In genomic region chr1:229132706-229133105, GRCh38 we compare ENCODE assay signal across 17 cellular contexts.
DNase-seq lines count a peak whose midpoint lies in the region; ATAC-seq, FAIRE-seq and TF ChIP-seq lines count a peak whose summit lies in the region.
"Had no signal": no experiment of that assay in that cellular context is flagged by ENCODE, and none has a peak within 500 bp of the region (broad histone marks: within the 10 kb centered on the region; RNA-seq: fewer than 3 reads in every experiment).

No MANE protein-coding gene starts in this region.

- POLR2A ChIA-PET in HepG2 (lab: Yijun Ruan, JAX), result interaction anchor here (1.0 to 4.8 kb wide), 7 partner anchors 15 to 295 kb away, joined by 3 to 56 read pairs (median 21); no protein-coding TSS in a partner anchor

- no peaks in the 10 kb centered on the region for H4K20me1 ChIP-seq in HepG2 (ENCODE audit: insufficient read depth, low read length)
- H4K20me1 ChIP-seq: BLaER1 treated with 17β-estradiol and CSF1 and Interleukin-3, amounts not matched to agents 10 nM and 100 nM had no signal

- TF ChIP-seq EP300 in HepG2 (IDR thresholded peaks at IDR 0.05; ENCODE audit: low read depth in 2 of 2, low read length in 2 of 2) (no peak), HepG2 (CRISPR knock-in tag; IDR thresholded peaks at IDR 0.05; ENCODE audit: borderline replicate concordance) (no peak)

- H3K4me2 ChIP-seq in HepG2 (ENCODE audit: low read depth, low read length), result no peak overlapping the region

- H3K9ac ChIP-seq in HepG2 (ENCODE audit: insufficient read depth, low read depth, low read length) (no peak overlapping the region; the same call in 1 of the 2 replicates), colonic mucosa (ENCODE audit: low read depth in 2 of 2, low read length in 2 of 2) (no peak overlapping the region)
- H3K9ac ChIP-seq: BLaER1 treated with 17β-estradiol and CSF1 and Interleukin-3, amounts not matched to agents 10 nM and 100 nM; GM23248 had no signal

- CTCF ChIA-PET in HepG2 (lab: Yijun Ruan, JAX; ENCODE audit: low intra/inter-chr PET ratio, low total read pairs), result no interaction called here

- H3K4me3 ChIP-seq in HepG2 (replicated peaks in 1 of 3; ENCODE audit: insufficient read depth in 1 of 3, low read depth in 2 of 3, low read length in 3 of 3), result no peak overlapping the region
- H3K4me3 ChIP-seq in right lobe of liver, result no peak overlapping the region
- no peak overlapping the region for H3K4me3 ChIP-seq in dorsolateral prefrontal cortex
- H3K4me3 ChIP-seq in colonic mucosa, result no peak overlapping the region
- H3K4me3 ChIP-seq: BLaER1 treated with 17β-estradiol and CSF1 and Interleukin-3, amounts not matched to agents 10 nM and 100 nM; GM23248 had no signal

- no peak for TF ChIP-seq CTCF in HepG2 (CRISPR knock-in tag; IDR thresholded peaks at IDR 0.05)
- no peak for TF ChIP-seq CTCF in right lobe of liver (IDR thresholded peaks at IDR 0.05)
- no peak for TF ChIP-seq CTCF in dorsolateral prefrontal cortex (IDR thresholded peaks at IDR 0.05 in 54 of 56, conservative IDR thresholded peaks at IDR 0.05 in 2 of 56; ENCODE audit: low read depth in 1 of 56, partially characterized antibody in 56 of 56)
- no peak for TF ChIP-seq CTCF in colonic mucosa (IDR thresholded peaks at IDR 0.05)

- ATAC-seq in HepG2 (no peak), right lobe of liver (no peak), left colon (peak; percentile 7), HG03159 (IDR thresholded peaks at IDR 0.05; ENCODE audit: unreplicated experiment) (no peak)
- ATAC-seq: HCT116 had no signal

- no peak overlapping the region for H2AFZ ChIP-seq in HepG2 (ENCODE audit: low read length)
- H2AFZ ChIP-seq: GM23248 had no signal

- H3K27ac ChIP-seq in HepG2 (ENCODE audit: extremely low read length, insufficient read depth, low read length) (peak overlapping the region; percentile 100), right lobe of liver (peak overlapping the region in 1 of 3 donors; percentile 97), dorsolateral prefrontal cortex (peak overlapping the region in 44 of 59 donors; percentile 76 to 98 (median 91)), colonic mucosa (no peak overlapping the region)
- H3K27ac ChIP-seq: GM23248 had no signal

- H3K36me3 ChIP-seq in HepG2 (replicated peaks in 1 of 2; ENCODE audit: control insufficient read depth in 1 of 2, insufficient read depth in 2 of 2, low read length in 2 of 2) (no peaks in the 10 kb centered on the region), right lobe of liver (no peaks in the 10 kb centered on the region), colonic mucosa (no peaks in the 10 kb centered on the region)

- no peak for TF ChIP-seq POLR2A in HepG2 (IDR thresholded peaks at IDR 0.05; ENCODE audit: insufficient read depth in 1 of 2, low read depth in 2 of 2, low read length in 2 of 2)
- TF ChIP-seq POLR2A in right lobe of liver (IDR thresholded peaks at IDR 0.05), result no peak

- H3K27me3 ChIP-seq in HepG2 (ENCODE audit: control insufficient read depth in 1 of 2, insufficient read depth in 2 of 2, low read length in 2 of 2), result no peaks in the 10 kb centered on the region
- H3K27me3 ChIP-seq in right lobe of liver, result no peaks in the 10 kb centered on the region
- H3K27me3 ChIP-seq in dorsolateral prefrontal cortex, result peaks cover 0 to 4% (median 0%) of the 10 kb centered on the region in 45 donors
- H3K27me3 ChIP-seq in colonic mucosa, result no peaks in the 10 kb centered on the region
- H3K27me3 ChIP-seq: BLaER1 treated with 17β-estradiol and CSF1 and Interleukin-3, amounts not matched to agents 10 nM and 100 nM had no signal

- no peak for TF ChIP-seq RAD21 in HepG2 (CRISPR knock-in tag; IDR thresholded peaks at IDR 0.05)

- H3K9me3 ChIP-seq in HepG2 (ENCODE audit: low read length), result peaks cover 24% of the 10 kb centered on the region
- no peaks in the 10 kb centered on the region for H3K9me3 ChIP-seq in right lobe of liver
- H3K9me3 ChIP-seq in colonic mucosa, result no peaks in the 10 kb centered on the region

- FAIRE-seq in HepG2 (lab: Jason Lieb, UNC), result no peak
- no peak for FAIRE-seq in RCC 7860 (lab: Jason Lieb, UNC)
- FAIRE-seq: G401.6, GM12891, H54 had no signal

- H3K4me1 ChIP-seq in HepG2 (ENCODE audit: insufficient read depth, low read length) (peaks cover 70% of the 10 kb centered on the region), right lobe of liver (peaks cover 0 to 41% (median 20%) of the 10 kb centered on the region in 4 donors), colonic mucosa (peaks cover 13% of the 10 kb centered on the region)

- BruUV-seq in HepG2 (replicated peaks; lab: Mats Ljungman, UMichigan), result no TSS peak

- H3K79me2 ChIP-seq in HepG2 (ENCODE audit: insufficient read depth, low read length), result no peaks in the 10 kb centered on the region

- in situ Hi-C loops in HepG2 (cut with HindIII; ENCODE audit: extremely low pct_ligation_motif_present, low pct_unique_long_range_greater_than_20kb), result no loop called here

- DNase-seq in HepG2 (ENCODE audit: low spot score) (no peak), right lobe of liver (no peak), dorsolateral prefrontal cortex (no peak), left colon (no peak), colonic mucosa (no peak), RCC 7860 (ENCODE audit: low spot score) (no peak)
- no peak for DNase-seq in activated effector memory CD4-positive, alpha-beta T cell treated with anti-CD3 and anti-CD28 coated beads, Interleukin-2, amount 50 U/mL, for 16 hours
- DNase-seq: 8988T; CD4-positive, alpha-beta T cell; DMS79; GM23248 had no signal

- intact Hi-C loops in HepG2 (cut with micrococcal nuclease; ENCODE audit: unreplicated experiment) (loop anchor here (10.0 kb wide), 1 partner anchor 298 kb away; no protein-coding TSS in a partner anchor), right lobe of liver (cut with DNase I) (no loop called here), dorsolateral prefrontal cortex (cut with DNase I) (loop anchor here in 1 of 2 donors (10.0 kb wide), 1 partner anchor 128 kb away; no protein-coding TSS in a partner anchor), left colon (cut with DNase I, micrococcal nuclease) (no loop called here), colonic mucosa (cut with DNase I) (no loop called here)

TF ChIP-seq in HepG2, 621 proteins besides CTCF, POLR2A, EP300 and RAD21 (continues in another document):
- TF ChIP-seq, protein P1, sequence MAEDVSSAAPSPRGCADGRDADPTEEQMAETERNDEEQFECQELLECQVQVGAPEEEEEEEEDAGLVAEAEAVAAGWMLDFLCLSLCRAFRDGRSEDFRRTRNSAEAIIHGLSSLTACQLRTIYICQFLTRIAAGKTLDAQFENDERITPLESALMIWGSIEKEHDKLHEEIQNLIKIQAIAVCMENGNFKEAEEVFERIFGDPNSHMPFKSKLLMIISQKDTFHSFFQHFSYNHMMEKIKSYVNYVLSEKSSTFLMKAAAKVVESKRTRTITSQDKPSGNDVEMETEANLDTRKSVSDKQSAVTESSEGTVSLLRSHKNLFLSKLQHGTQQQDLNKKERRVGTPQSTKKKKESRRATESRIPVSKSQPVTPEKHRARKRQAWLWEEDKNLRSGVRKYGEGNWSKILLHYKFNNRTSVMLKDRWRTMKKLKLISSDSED (CRISPR knock-in tag; IDR thresholded peaks at IDR 0.05), result no peak
- TF ChIP-seq, protein P2, sequence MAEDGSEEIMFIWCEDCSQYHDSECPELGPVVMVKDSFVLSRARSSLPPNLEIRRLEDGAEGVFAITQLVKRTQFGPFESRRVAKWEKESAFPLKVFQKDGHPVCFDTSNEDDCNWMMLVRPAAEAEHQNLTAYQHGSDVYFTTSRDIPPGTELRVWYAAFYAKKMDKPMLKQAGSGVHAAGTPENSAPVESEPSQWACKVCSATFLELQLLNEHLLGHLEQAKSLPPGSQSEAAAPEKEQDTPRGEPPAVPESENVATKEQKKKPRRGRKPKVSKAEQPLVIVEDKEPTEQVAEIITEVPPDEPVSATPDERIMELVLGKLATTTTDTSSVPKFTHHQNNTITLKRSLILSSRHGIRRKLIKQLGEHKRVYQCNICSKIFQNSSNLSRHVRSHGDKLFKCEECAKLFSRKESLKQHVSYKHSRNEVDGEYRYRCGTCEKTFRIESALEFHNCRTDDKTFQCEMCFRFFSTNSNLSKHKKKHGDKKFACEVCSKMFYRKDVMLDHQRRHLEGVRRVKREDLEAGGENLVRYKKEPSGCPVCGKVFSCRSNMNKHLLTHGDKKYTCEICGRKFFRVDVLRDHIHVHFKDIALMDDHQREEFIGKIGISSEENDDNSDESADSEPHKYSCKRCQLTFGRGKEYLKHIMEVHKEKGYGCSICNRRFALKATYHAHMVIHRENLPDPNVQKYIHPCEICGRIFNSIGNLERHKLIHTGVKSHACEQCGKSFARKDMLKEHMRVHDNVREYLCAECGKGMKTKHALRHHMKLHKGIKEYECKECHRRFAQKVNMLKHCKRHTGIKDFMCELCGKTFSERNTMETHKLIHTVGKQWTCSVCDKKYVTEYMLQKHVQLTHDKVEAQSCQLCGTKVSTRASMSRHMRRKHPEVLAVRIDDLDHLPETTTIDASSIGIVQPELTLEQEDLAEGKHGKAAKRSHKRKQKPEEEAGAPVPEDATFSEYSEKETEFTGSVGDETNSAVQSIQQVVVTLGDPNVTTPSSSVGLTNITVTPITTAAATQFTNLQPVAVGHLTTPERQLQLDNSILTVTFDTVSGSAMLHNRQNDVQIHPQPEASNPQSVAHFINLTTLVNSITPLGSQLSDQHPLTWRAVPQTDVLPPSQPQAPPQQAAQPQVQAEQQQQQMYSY (CRISPR knock-in tag; IDR thresholded peaks at IDR 0.05), result no peak
- TF ChIP-seq TAF1 (CRISPR knock-in tag; IDR thresholded peaks at IDR 0.05) (no peak), TCF7 (IDR thresholded peaks at IDR 0.05; ENCODE audit: low read depth) (no peak), ZNF598 (CRISPR knock-in tag; IDR thresholded peaks at IDR 0.05; ENCODE audit: borderline replicate concordance) (no peak), ZSCAN22 (CRISPR knock-in tag; IDR thresholded peaks at IDR 0.05) (no peak), ZSCAN25 (CRISPR knock-in tag; IDR thresholded peaks at IDR 0.05) (no peak)
